In genomic region chr7:76427635-76428034, GRCh38 we compare ENCODE assay signal across 26 cellular contexts. TPM values are rescaled to one million over a fixed set of nuclear protein-coding genes. Genes with fewer than 3 reads are reported as not detected.
"Had no signal": no experiment of that assay in that cellular context is flagged by ENCODE, and none has a peak within 500 bp of the region (broad histone marks: within the 10 kb centered on the region; RNA-seq: fewer than 3 reads in every experiment).

No MANE protein-coding gene starts in this region.

- H3K27ac ChIP-seq: heart left ventricle, lower lobe of right lung, pancreas, psoas muscle, thoracic aorta, uterus had no signal

- ATAC-seq: heart left ventricle; left lobe of liver; lower lobe of right lung; pancreas; psoas muscle; stimulated activated naive CD8-positive, alpha-beta T cell treated with anti-CD3 and anti-CD28 coated beads, Interleukin-15, Interleukin-2, amounts not matched to agents 100 U/mL and 50 U/mL, for 24 hours had no signal

- H3K36me3 ChIP-seq: heart left ventricle, lower lobe of right lung, pancreas, thoracic aorta, uterus had no signal

- H3K4me1 ChIP-seq: lower lobe of right lung, psoas muscle, uterus had no signal

- DNase-seq: activated CD4-positive, alpha-beta T cell treated with anti-CD3 and anti-CD28 coated beads for 48 hours; activated CD4-positive, alpha-beta T cell treated with anti-CD3 and anti-CD28 coated beads, Interleukin-2, amount 50 U/mL, for 48 hours; activated CD8-positive, alpha-beta memory T cell treated with anti-CD3 and anti-CD28 coated beads, Interleukin-2, amount 50 U/mL, for 4 hours; activated gamma-delta T cell treated with Interleukin-2 at 50 U/mL for 16 hours; activated naive CD4-positive, alpha-beta T cell treated with anti-CD3 and anti-CD28 coated beads, Interleukin-2, amount 50 U/mL, for 16 hours; activated T-cell treated with anti-CD3 and anti-CD28 coated beads, Interleukin-2, amount 50 U/mL, for 1 hour; amniotic stem cell; caudate nucleus; cortex of kidney; foreskin fibroblast; hypothalamus; immature natural killer cell; lower lobe of right lung; nephron progenitor cell; psoas muscle; stimulated activated CD4-positive, alpha-beta T cell treated with anti-CD3 and anti-CD28 coated beads, Interleukin-15, amount 100 ng/mL, for 24 hours; stimulated activated CD4-positive, alpha-beta T cell treated with anti-CD3 and anti-CD28 coated beads, Interleukin-2, amount 100 ng/mL, for 24 hours; stimulated activated naive CD8-positive, alpha-beta T cell treated with anti-CD3 and anti-CD28 coated beads, Interleukin-15, Interleukin-2, amounts not matched to agents 100 U/mL and 50 U/mL, for 24 hours; uterus had no signal

- H3K27me3 ChIP-seq: heart left ventricle, pancreas, uterus had no signal

- FAIRE-seq: endothelial cell of umbilical vein, pancreas had no signal

- H3K4me3 ChIP-seq: heart left ventricle, lower lobe of right lung, pancreas, psoas muscle, thoracic aorta, uterus had no signal

- H3K9me3 ChIP-seq: heart left ventricle, lower lobe of right lung, pancreas, psoas muscle, thoracic aorta, uterus had no signal

RNA-seq across cellular contexts. Expression of gene ZP3, which starts 2.9 kb away (rescaled TPM):
- total RNA-seq: chondrocyte, lower lobe of right lung had no signal

RNA-seq across cellular contexts. Expression of gene SSC4D, which starts 18.1 kb away (rescaled TPM):
- total RNA-seq: mononuclear cell had no signal
